1 cellular context compared by ENCODE assay signal in genomic region chr13:75482070-75482819, GRCh38.
A peak's percentile ranks its signal among the peaks of the same experiment; 100 is the strongest.
TF ChIP-seq lines count a peak whose summit lies in the region.

A gene with protein sequence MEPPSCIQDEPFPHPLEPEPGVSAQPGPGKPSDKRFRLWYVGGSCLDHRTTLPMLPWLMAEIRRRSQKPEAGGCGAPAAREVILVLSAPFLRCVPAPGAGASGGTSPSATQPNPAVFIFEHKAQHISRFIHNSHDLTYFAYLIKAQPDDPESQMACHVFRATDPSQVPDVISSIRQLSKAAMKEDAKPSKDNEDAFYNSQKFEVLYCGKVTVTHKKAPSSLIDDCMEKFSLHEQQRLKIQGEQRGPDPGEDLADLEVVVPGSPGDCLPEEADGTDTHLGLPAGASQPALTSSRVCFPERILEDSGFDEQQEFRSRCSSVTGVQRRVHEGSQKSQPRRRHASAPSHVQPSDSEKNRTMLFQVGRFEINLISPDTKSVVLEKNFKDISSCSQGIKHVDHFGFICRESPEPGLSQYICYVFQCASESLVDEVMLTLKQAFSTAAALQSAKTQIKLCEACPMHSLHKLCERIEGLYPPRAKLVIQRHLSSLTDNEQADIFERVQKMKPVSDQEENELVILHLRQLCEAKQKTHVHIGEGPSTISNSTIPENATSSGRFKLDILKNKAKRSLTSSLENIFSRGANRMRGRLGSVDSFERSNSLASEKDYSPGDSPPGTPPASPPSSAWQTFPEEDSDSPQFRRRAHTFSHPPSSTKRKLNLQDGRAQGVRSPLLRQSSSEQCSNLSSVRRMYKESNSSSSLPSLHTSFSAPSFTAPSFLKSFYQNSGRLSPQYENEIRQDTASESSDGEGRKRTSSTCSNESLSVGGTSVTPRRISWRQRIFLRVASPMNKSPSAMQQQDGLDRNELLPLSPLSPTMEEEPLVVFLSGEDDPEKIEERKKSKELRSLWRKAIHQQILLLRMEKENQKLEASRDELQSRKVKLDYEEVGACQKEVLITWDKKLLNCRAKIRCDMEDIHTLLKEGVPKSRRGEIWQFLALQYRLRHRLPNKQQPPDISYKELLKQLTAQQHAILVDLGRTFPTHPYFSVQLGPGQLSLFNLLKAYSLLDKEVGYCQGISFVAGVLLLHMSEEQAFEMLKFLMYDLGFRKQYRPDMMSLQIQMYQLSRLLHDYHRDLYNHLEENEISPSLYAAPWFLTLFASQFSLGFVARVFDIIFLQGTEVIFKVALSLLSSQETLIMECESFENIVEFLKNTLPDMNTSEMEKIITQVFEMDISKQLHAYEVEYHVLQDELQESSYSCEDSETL (N-terminal part only) (minus strand): TSS chr13:75482169. CDS start chr13:75481767, 402 bp downstream.

TF ChIP-seq in SK-N-SH, 30 proteins besides CTCF, POLR2A, EP300 and RAD21 (continued from another document):
- TF ChIP-seq MAX (IDR thresholded peaks at IDR 0.05; ENCODE audit: low read depth) (peak; percentile 68), NFIC (IDR thresholded peaks at IDR 0.05; ENCODE audit: borderline replicate concordance) (0 out of 2 replicates have a peak, but pooled peaks have one; percentile 25), FOXJ3 (CRISPR knock-in tag; IDR thresholded peaks at IDR 0.05) (no peak), MXI1 (IDR thresholded peaks at IDR 0.05; ENCODE audit: low read depth, low read length) (peak; percentile 49; the same call in 1 of the 2 replicates), GATA2 (CRISPR knock-in tag; IDR thresholded peaks at IDR 0.05) (no peak), IRF3 (IDR thresholded peaks at IDR 0.05; ENCODE audit: low read depth, low read length) (no peak), TEAD4 (IDR thresholded peaks at IDR 0.05; ENCODE audit: borderline replicate concordance, insufficient read depth) (0 out of 2 replicates have a peak, but pooled peaks have one; percentile 29), RCOR1 (IDR thresholded peaks at IDR 0.05; ENCODE audit: low read length) (peak; percentile 65), TCF12 (IDR thresholded peaks at IDR 0.05) (no peak; the same call in 1 of the 2 replicates), TAF1 (IDR thresholded peaks at IDR 0.05; ENCODE audit: borderline replicate concordance, low read depth, low read length) (peak; percentile 32), RXRA (IDR thresholded peaks at IDR 0.05; ENCODE audit: borderline replicate concordance, low read depth) (peak; percentile 29; the same call in 1 of the 2 replicates), RFX5 (IDR thresholded peaks at IDR 0.05; ENCODE audit: low read length) (no peak), SMC3 (IDR thresholded peaks at IDR 0.05; ENCODE audit: low read depth, low read length) (peak; percentile 48), NRF1 (IDR thresholded peaks at IDR 0.05; ENCODE audit: low read depth, low read length) (no peak), PBX3 (IDR thresholded peaks at IDR 0.05) (0 out of 2 replicates have a peak, but pooled peaks have one; percentile 15), FOXM1 (IDR thresholded peaks at IDR 0.05; ENCODE audit: low read depth) (peak; percentile 70; the same call in 1 of the 2 replicates), FOSL2 (IDR thresholded peaks at IDR 0.05; ENCODE audit: borderline replicate concordance, low read depth) (no peak), CHD2 (IDR thresholded peaks at IDR 0.05; ENCODE audit: low read length, partially characterized antibody) (peak; percentile 25), YY1 (IDR thresholded peaks at IDR 0.05; ENCODE audit: low read depth) (no peak), MEF2A (IDR thresholded peaks at IDR 0.05; ENCODE audit: borderline replicate concordance, low read depth) (no peak), USF1 (IDR thresholded peaks at IDR 0.05; ENCODE audit: borderline replicate concordance, low read depth) (no peak), GABPA (IDR thresholded peaks at IDR 0.05; ENCODE audit: low read depth) (peak; percentile 43; the same call in 1 of the 2 replicates), JUND (IDR thresholded peaks at IDR 0.05) (no peak)
- TF ChIP-seq, protein P1, sequence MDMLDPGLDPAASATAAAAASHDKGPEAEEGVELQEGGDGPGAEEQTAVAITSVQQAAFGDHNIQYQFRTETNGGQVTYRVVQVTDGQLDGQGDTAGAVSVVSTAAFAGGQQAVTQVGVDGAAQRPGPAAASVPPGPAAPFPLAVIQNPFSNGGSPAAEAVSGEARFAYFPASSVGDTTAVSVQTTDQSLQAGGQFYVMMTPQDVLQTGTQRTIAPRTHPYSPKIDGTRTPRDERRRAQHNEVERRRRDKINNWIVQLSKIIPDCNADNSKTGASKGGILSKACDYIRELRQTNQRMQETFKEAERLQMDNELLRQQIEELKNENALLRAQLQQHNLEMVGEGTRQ (IDR thresholded peaks at IDR 0.05; ENCODE audit: borderline replicate concordance, low read depth, low read length), result no peak
- TF ChIP-seq, protein P2, sequence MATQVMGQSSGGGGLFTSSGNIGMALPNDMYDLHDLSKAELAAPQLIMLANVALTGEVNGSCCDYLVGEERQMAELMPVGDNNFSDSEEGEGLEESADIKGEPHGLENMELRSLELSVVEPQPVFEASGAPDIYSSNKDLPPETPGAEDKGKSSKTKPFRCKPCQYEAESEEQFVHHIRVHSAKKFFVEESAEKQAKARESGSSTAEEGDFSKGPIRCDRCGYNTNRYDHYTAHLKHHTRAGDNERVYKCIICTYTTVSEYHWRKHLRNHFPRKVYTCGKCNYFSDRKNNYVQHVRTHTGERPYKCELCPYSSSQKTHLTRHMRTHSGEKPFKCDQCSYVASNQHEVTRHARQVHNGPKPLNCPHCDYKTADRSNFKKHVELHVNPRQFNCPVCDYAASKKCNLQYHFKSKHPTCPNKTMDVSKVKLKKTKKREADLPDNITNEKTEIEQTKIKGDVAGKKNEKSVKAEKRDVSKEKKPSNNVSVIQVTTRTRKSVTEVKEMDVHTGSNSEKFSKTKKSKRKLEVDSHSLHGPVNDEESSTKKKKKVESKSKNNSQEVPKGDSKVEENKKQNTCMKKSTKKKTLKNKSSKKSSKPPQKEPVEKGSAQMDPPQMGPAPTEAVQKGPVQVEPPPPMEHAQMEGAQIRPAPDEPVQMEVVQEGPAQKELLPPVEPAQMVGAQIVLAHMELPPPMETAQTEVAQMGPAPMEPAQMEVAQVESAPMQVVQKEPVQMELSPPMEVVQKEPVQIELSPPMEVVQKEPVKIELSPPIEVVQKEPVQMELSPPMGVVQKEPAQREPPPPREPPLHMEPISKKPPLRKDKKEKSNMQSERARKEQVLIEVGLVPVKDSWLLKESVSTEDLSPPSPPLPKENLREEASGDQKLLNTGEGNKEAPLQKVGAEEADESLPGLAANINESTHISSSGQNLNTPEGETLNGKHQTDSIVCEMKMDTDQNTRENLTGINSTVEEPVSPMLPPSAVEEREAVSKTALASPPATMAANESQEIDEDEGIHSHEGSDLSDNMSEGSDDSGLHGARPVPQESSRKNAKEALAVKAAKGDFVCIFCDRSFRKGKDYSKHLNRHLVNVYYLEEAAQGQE (IDR thresholded peaks at IDR 0.05; ENCODE audit: low read depth, low read length), result no peak; the same call in 1 of the 2 replicates
